In the genomic region with DNA sequence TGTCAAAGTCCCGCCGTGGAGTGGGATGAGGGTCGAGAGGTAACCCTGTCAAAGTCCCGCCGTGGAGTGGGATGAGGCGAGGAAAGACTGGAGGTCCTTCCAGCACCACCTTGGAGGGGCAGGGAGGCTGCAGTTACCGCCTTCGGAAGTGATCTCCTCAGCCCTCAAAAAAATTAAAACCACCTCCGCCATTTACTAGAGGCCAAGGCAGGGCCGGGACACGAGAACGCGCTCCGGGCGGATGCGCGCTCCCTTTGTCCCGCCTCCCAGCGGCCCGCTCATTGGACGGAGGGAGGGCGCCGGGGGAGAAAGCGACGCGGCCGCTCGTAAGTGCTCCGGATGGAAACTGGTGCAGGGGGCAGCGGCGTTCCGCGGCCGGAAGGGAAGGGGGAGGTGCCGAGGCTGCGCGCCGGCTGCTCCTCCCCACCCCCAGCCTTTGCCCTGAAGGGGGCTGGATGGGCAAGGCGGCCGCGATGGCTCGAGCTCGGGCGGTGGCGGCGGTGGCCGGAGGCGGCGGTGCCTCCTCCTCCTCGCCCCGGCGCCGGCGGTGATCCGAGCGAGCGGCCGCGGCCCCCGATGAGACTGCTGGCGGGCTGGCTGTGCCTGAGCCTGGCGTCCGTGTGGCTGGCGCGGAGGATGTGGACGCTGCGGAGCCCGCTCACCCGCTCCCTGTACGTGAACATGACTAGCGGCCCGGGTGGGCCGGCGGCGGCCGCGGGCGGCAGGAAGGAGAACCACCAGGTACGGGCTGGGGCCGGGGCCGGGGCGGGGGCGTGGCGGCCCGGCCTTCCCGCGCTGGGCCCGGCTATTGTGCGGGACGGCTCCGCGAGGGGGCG, we compare ENCODE assay signal across 1 cellular context.
A peak's percentile ranks its signal among the peaks of the same experiment; 100 is the strongest.
TF ChIP-seq lines count a peak whose summit lies in the region.

A gene (plus strand): TSS at position 420 of the 836 bp plus-strand sequence. CDS start 157 bp downstream, at position 577.

TF ChIP-seq in K562, 482 proteins besides CTCF, POLR2A, EP300 and RAD21 (continued from another document and continues in another):
- TF ChIP-seq ZNF561 (CRISPR knock-in tag; conservative IDR thresholded peaks at IDR 0.05) (no peak), KLF16 (IDR thresholded peaks at IDR 0.05) (no peak), ZNF347 (CRISPR knock-in tag; IDR thresholded peaks at IDR 0.05; ENCODE audit: low read depth) (no peak), NFIX (CRISPR knock-in tag; IDR thresholded peaks at IDR 0.05; ENCODE audit: low read depth) (no peak), TAF7 (tag; IDR thresholded peaks at IDR 0.05) (peak; percentile 70; the same call in 1 of the 2 replicates), BDP1 (IDR thresholded peaks at IDR 0.05; ENCODE audit: insufficient read depth, insufficient read length) (no peak), EGR1 (conservative IDR thresholded peaks at IDR 0.05) (peak; percentile 65), TCFL5 (CRISPR knock-in tag; conservative IDR thresholded peaks at IDR 0.05) (no peak), CBX3 (IDR thresholded peaks at IDR 0.05; ENCODE audit: borderline replicate concordance in 1 of 2, low read length in 2 of 2) (peak in 1 of 2 experiments; percentile 76; a peak in 1 of 3 replicates), ZNF668 (CRISPR knock-in tag; IDR thresholded peaks at IDR 0.05) (no peak), PRPF4 (IDR thresholded peaks at IDR 0.05; ENCODE audit: insufficient read depth, low read depth, low read length, poor library complexity, severe bottlenecking) (peak; percentile 28), ETV1 (tag; conservative IDR thresholded peaks at IDR 0.05; ENCODE audit: low read depth) (peak; percentile 97), EP400 (IDR thresholded peaks at IDR 0.05) (peak; percentile 74), ZNF134 (CRISPR knock-in tag; conservative IDR thresholded peaks at IDR 0.05) (no peak), NUFIP1 (IDR thresholded peaks at IDR 0.05; ENCODE audit: partially characterized antibody) (no peak), POLR3A (IDR thresholded peaks at IDR 0.05; ENCODE audit: borderline replicate concordance, extremely low read depth, insufficient read depth, insufficient read length) (no peak), ZNF354B (CRISPR knock-in tag; IDR thresholded peaks at IDR 0.05) (no peak), ZSCAN29 (IDR thresholded peaks at IDR 0.05) (no peak), NFXL1 (CRISPR knock-in tag; IDR thresholded peaks at IDR 0.05) (no peak), RBM15 (IDR thresholded peaks at IDR 0.05; ENCODE audit: insufficient read depth, low read length) (no peak), ADNP (tag; IDR thresholded peaks at IDR 0.05) (no peak), MEIS2 (IDR thresholded peaks at IDR 0.05; ENCODE audit: partially characterized antibody) (no peak), NR2F6 (CRISPR knock-in tag; IDR thresholded peaks at IDR 0.05) (no peak), CCNT2 (IDR thresholded peaks at IDR 0.05; ENCODE audit: borderline replicate concordance, extremely low read depth, insufficient read length, low read depth, low read length) (peak; percentile 95), FOXK2 (conservative IDR thresholded peaks at IDR 0.05 in 1 of 2, IDR thresholded peaks at IDR 0.05 in 1 of 2; ENCODE audit: low read depth in 2 of 2) (peak; percentile 64 to 76), KLF10 (CRISPR knock-in tag; IDR thresholded peaks at IDR 0.05) (no peak), FOXP1 (CRISPR knock-in tag; IDR thresholded peaks at IDR 0.05) (peak; percentile 57; the same call in 1 of the 2 replicates), SP1 (CRISPR knock-in tag; IDR thresholded peaks at IDR 0.05) (peak; percentile 94), MTA1 (IDR thresholded peaks at IDR 0.05; ENCODE audit: borderline replicate concordance) (no peak), U2AF2 (optimal IDR thresholded peaks at IDR 0.05; ENCODE audit: low read depth, low read length) (no peak), ZNF785 (CRISPR knock-in tag; IDR thresholded peaks at IDR 0.05) (no peak), RNF2 (IDR thresholded peaks at IDR 0.05) (peak; percentile 81), GATAD2B (IDR thresholded peaks at IDR 0.05; ENCODE audit: borderline replicate concordance) (peak; percentile 81), FOXA3 (CRISPR knock-in tag; conservative IDR thresholded peaks at IDR 0.05 in 1 of 2, IDR thresholded peaks at IDR 0.05 in 1 of 2) (0 out of 4 replicates have a peak, but pooled peaks of 1 of the 2 experiments have one; percentile 33), MTF1 (CRISPR knock-in tag; IDR thresholded peaks at IDR 0.05; ENCODE audit: borderline replicate concordance) (no peak), GABPA (tag; conservative IDR thresholded peaks at IDR 0.05; ENCODE audit: low read depth) (peak; percentile 99), TCF3 (CRISPR knock-in tag; IDR thresholded peaks at IDR 0.05) (peak; percentile 48; the same call in 1 of the 2 replicates), TAL1 (IDR thresholded peaks at IDR 0.05) (no peak), KDM5B (IDR thresholded peaks at IDR 0.05; ENCODE audit: insufficient replicate concordance, low read depth, low read length) (peak; percentile 55), FOXA1 (IDR thresholded peaks at IDR 0.05; ENCODE audit: borderline replicate concordance) (no peak), ZNF444 (CRISPR knock-in tag; IDR thresholded peaks at IDR 0.05) (no peak), MCM5 (IDR thresholded peaks at IDR 0.05; ENCODE audit: low read depth) (no peak)
- TF ChIP-seq, protein P1, sequence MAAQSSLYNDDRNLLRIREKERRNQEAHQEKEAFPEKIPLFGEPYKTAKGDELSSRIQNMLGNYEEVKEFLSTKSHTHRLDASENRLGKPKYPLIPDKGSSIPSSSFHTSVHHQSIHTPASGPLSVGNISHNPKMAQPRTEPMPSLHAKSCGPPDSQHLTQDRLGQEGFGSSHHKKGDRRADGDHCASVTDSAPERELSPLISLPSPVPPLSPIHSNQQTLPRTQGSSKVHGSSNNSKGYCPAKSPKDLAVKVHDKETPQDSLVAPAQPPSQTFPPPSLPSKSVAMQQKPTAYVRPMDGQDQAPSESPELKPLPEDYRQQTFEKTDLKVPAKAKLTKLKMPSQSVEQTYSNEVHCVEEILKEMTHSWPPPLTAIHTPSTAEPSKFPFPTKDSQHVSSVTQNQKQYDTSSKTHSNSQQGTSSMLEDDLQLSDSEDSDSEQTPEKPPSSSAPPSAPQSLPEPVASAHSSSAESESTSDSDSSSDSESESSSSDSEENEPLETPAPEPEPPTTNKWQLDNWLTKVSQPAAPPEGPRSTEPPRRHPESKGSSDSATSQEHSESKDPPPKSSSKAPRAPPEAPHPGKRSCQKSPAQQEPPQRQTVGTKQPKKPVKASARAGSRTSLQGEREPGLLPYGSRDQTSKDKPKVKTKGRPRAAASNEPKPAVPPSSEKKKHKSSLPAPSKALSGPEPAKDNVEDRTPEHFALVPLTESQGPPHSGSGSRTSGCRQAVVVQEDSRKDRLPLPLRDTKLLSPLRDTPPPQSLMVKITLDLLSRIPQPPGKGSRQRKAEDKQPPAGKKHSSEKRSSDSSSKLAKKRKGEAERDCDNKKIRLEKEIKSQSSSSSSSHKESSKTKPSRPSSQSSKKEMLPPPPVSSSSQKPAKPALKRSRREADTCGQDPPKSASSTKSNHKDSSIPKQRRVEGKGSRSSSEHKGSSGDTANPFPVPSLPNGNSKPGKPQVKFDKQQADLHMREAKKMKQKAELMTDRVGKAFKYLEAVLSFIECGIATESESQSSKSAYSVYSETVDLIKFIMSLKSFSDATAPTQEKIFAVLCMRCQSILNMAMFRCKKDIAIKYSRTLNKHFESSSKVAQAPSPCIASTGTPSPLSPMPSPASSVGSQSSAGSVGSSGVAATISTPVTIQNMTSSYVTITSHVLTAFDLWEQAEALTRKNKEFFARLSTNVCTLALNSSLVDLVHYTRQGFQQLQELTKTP (IDR thresholded peaks at IDR 0.05; ENCODE audit: low read depth in 1 of 2, partially characterized antibody in 2 of 2), result peak in 1 of 2 experiments; percentile 39
- TF ChIP-seq, protein P2, sequence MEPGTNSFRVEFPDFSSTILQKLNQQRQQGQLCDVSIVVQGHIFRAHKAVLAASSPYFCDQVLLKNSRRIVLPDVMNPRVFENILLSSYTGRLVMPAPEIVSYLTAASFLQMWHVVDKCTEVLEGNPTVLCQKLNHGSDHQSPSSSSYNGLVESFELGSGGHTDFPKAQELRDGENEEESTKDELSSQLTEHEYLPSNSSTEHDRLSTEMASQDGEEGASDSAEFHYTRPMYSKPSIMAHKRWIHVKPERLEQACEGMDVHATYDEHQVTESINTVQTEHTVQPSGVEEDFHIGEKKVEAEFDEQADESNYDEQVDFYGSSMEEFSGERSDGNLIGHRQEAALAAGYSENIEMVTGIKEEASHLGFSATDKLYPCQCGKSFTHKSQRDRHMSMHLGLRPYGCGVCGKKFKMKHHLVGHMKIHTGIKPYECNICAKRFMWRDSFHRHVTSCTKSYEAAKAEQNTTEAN (CRISPR knock-in tag; IDR thresholded peaks at IDR 0.05), result peak; percentile 79; the same call in 1 of the 2 replicates
- TF ChIP-seq, protein P3, sequence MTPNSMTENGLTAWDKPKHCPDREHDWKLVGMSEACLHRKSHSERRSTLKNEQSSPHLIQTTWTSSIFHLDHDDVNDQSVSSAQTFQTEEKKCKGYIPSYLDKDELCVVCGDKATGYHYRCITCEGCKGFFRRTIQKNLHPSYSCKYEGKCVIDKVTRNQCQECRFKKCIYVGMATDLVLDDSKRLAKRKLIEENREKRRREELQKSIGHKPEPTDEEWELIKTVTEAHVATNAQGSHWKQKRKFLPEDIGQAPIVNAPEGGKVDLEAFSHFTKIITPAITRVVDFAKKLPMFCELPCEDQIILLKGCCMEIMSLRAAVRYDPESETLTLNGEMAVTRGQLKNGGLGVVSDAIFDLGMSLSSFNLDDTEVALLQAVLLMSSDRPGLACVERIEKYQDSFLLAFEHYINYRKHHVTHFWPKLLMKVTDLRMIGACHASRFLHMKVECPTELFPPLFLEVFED (CRISPR knock-in tag; conservative IDR thresholded peaks at IDR 0.05), result no peak
- TF ChIP-seq, protein P4, sequence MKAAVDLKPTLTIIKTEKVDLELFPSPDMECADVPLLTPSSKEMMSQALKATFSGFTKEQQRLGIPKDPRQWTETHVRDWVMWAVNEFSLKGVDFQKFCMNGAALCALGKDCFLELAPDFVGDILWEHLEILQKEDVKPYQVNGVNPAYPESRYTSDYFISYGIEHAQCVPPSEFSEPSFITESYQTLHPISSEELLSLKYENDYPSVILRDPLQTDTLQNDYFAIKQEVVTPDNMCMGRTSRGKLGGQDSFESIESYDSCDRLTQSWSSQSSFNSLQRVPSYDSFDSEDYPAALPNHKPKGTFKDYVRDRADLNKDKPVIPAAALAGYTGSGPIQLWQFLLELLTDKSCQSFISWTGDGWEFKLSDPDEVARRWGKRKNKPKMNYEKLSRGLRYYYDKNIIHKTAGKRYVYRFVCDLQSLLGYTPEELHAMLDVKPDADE (conservative IDR thresholded peaks at IDR 0.05; ENCODE audit: control insufficient read depth, low read depth, low read length), result peak; percentile 55
- TF ChIP-seq, protein P5, sequence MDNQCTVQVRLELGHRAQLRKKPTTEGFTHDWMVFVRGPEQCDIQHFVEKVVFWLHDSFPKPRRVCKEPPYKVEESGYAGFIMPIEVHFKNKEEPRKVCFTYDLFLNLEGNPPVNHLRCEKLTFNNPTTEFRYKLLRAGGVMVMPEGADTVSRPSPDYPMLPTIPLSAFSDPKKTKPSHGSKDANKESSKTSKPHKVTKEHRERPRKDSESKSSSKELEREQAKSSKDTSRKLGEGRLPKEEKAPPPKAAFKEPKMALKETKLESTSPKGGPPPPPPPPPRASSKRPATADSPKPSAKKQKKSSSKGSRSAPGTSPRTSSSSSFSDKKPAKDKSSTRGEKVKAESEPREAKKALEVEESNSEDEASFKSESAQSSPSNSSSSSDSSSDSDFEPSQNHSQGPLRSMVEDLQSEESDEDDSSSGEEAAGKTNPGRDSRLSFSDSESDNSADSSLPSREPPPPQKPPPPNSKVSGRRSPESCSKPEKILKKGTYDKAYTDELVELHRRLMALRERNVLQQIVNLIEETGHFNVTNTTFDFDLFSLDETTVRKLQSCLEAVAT (IDR thresholded peaks at IDR 0.05), result no peak
- TF ChIP-seq, protein P6, sequence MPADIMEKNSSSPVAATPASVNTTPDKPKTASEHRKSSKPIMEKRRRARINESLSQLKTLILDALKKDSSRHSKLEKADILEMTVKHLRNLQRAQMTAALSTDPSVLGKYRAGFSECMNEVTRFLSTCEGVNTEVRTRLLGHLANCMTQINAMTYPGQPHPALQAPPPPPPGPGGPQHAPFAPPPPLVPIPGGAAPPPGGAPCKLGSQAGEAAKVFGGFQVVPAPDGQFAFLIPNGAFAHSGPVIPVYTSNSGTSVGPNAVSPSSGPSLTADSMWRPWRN (IDR thresholded peaks at IDR 0.05; ENCODE audit: low read depth), result no peak
- TF ChIP-seq, protein P7, sequence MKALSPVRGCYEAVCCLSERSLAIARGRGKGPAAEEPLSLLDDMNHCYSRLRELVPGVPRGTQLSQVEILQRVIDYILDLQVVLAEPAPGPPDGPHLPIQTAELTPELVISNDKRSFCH (CRISPR knock-in tag; IDR thresholded peaks at IDR 0.05), result no peak
- TF ChIP-seq, protein P7 (tag; IDR thresholded peaks at IDR 0.05), result peak; percentile 86
- TF ChIP-seq, protein P8, sequence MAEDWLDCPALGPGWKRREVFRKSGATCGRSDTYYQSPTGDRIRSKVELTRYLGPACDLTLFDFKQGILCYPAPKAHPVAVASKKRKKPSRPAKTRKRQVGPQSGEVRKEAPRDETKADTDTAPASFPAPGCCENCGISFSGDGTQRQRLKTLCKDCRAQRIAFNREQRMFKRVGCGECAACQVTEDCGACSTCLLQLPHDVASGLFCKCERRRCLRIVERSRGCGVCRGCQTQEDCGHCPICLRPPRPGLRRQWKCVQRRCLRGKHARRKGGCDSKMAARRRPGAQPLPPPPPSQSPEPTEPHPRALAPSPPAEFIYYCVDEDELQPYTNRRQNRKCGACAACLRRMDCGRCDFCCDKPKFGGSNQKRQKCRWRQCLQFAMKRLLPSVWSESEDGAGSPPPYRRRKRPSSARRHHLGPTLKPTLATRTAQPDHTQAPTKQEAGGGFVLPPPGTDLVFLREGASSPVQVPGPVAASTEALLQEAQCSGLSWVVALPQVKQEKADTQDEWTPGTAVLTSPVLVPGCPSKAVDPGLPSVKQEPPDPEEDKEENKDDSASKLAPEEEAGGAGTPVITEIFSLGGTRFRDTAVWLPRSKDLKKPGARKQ (CRISPR knock-in tag; IDR thresholded peaks at IDR 0.05), result no peak
